Comparison of ENCODE assay signal across 11 cellular contexts in genomic region chr18:5297582-5297981, GRCh38. TPM values are rescaled to one million over a fixed set of nuclear protein-coding genes. Genes with fewer than 3 reads are reported as not detected.
DNase-seq lines count a peak whose midpoint lies in the region; ATAC-seq and TF ChIP-seq lines count a peak whose summit lies in the region.
"Had no signal": no experiment of that assay in that cellular context is flagged by ENCODE, and none has a peak within 500 bp of the region (broad histone marks: within the 10 kb centered on the region; RNA-seq: fewer than 3 reads in every experiment).

No MANE protein-coding gene starts in this region.

- H3K4me1 ChIP-seq in iPS-15b (ENCODE audit: control insufficient read depth, insufficient read depth, low read length) (peaks cover 11% of the 10 kb centered on the region), stomach (peaks cover 0 to 26% (median 19%) of the 10 kb centered on the region in 4 donors)

- TF ChIP-seq POLR2A in stomach (IDR thresholded peaks at IDR 0.05), result no peak

- no peak for TF ChIP-seq EP300 in stomach (IDR thresholded peaks at IDR 0.05)

- intact Hi-C loops in stomach (cut with DNase I; ENCODE audit: low total_unique reads), result no loop called here

- peaks cover 13% of the 10 kb centered on the region for H3K27me3 ChIP-seq in iPS-15b (ENCODE audit: control insufficient read depth, insufficient read depth, low read length)
- H3K27me3 ChIP-seq in stomach, result peaks cover 0 to under 1% (median 0%) of the 10 kb centered on the region in 3 donors
- H3K27me3 ChIP-seq in MG63, result peaks cover 21% of the 10 kb centered on the region
- H3K27me3 ChIP-seq: brain microvascular endothelial cell had no signal

- H3K36me3 Mint-ChIP-seq in T-helper 2 cell treated with Interferon-gamma antibody and Interleukin-4, amounts not matched to agents 5 μg/mL and 100 μg/mL, for 36 hours (ENCODE audit: low read depth), result peaks cover 6% of the 10 kb centered on the region
- H3K36me3 Mint-ChIP-seq in T-helper 17 cell (ENCODE audit: low read depth), result no peaks in the 10 kb centered on the region

- H3K9me3 ChIP-seq in T-helper 17 cell (ENCODE audit: control insufficient read depth, low read length, poor library complexity, severe bottlenecking), result no peaks in the 10 kb centered on the region
- no peaks in the 10 kb centered on the region for H3K9me3 ChIP-seq in iPS-15b (ENCODE audit: control insufficient read depth, insufficient read depth, low read length)
- H3K9me3 ChIP-seq in stomach, result no peaks in the 10 kb centered on the region
- H3K9me3 ChIP-seq in MG63, result no peaks in the 10 kb centered on the region

- no peak overlapping the region for H3K9ac ChIP-seq in iPS-15b (ENCODE audit: low read depth, low read length)

- DNase-seq in T-helper 2 cell treated with Interferon-gamma antibody and Interleukin-4, amounts not matched to agents 5 μg/mL and 100 μg/mL, for 36 hours (ENCODE audit: low spot score), result no peak
- DNase-seq in T-helper 2 cell (no peak), T-helper 17 cell (no peak), stomach (no peak), MG63 (no peak), NCI-H146 treated with DMSO at 0.1 percent for 48 hours (lab: John Stamatoyannopoulos, UW; ENCODE audit: unreplicated experiment) (no peak)
- DNase-seq in stimulated activated CD4-positive, alpha-beta T cell treated with anti-CD3 and anti-CD28 coated beads, Interleukin-1b, Interleukin-23, amount 100 ng/mL, for 48 hours, result no peak
- DNase-seq: activated CD8-positive, alpha-beta memory T cell treated with anti-CD3 and anti-CD28 coated beads, Interleukin-2, amount 50 U/mL, for 4 hours; brain microvascular endothelial cell had no signal

- H3K4me3 ChIP-seq in iPS-15b (ENCODE audit: low read depth, low read length), result peak overlapping the region; percentile 77
- H3K4me3 ChIP-seq in stomach, result peak overlapping the region in 1 of 4 donors; percentile 95
- H3K4me3 ChIP-seq in MG63, result no peak overlapping the region; the same call in 1 of the 2 replicates

- H3K9me3 Mint-ChIP-seq in T-helper 2 cell treated with Interferon-gamma antibody and Interleukin-4, amounts not matched to agents 5 μg/mL and 100 μg/mL, for 36 hours, result no peaks in the 10 kb centered on the region
- H3K9me3 Mint-ChIP-seq: stimulated activated effector memory CD8-positive, alpha-beta T cell treated with anti-CD3 and anti-CD28 coated beads, Interleukin-12 subunit alpha, Interleukin-12 subunit beta, amount 100 ng/mL, for 72 hours had no signal

- 91 to 98% (median 95%) methylated on average over 12 of the region's 12 CpGs for WGBS in stomach, 5 donors

- no peak for TF ChIP-seq CTCF in stomach (IDR thresholded peaks at IDR 0.05)

- H3K4me1 Mint-ChIP-seq in T-helper 2 cell treated with Interferon-gamma antibody and Interleukin-4, amounts not matched to agents 5 μg/mL and 100 μg/mL, for 36 hours (ENCODE audit: low read depth), result peaks cover 14% of the 10 kb centered on the region
- peaks cover 18% of the 10 kb centered on the region for H3K4me1 Mint-ChIP-seq in T-helper 17 cell

- H3K27me3 Mint-ChIP-seq in T-helper 2 cell treated with Interferon-gamma antibody and Interleukin-4, amounts not matched to agents 5 μg/mL and 100 μg/mL, for 36 hours (ENCODE audit: low read depth), result peaks cover 30% of the 10 kb centered on the region
- H3K27me3 Mint-ChIP-seq in T-helper 17 cell, result peaks cover 13% of the 10 kb centered on the region

- no peak overlapping the region for H3K4me3 Mint-ChIP-seq in T-helper 2 cell treated with Interferon-gamma antibody and Interleukin-4, amounts not matched to agents 5 μg/mL and 100 μg/mL, for 36 hours
- peak overlapping the region; percentile 39 for H3K4me3 Mint-ChIP-seq in T-helper 17 cell

- ATAC-seq in T-helper 17 cell, result no peak
- ATAC-seq: stimulated activated effector memory CD8-positive, alpha-beta T cell treated with anti-CD3 and anti-CD28 coated beads, Interleukin-12 subunit alpha, Interleukin-12 subunit beta, amount 100 ng/mL, for 72 hours had no signal

- peak overlapping the region in 3 of 5 donors; percentile 98 to 100 (median 98) for H3K27ac ChIP-seq in stomach

- H3K36me3 ChIP-seq in iPS-15b (ENCODE audit: control insufficient read depth, insufficient read depth, low read length) (no peaks in the 10 kb centered on the region), stomach (peaks cover 0 to 2% (median 0%) of the 10 kb centered on the region in 4 donors), MG63 (peaks cover 2% of the 10 kb centered on the region; the same call in 1 of the 2 replicates)
- H3K36me3 ChIP-seq: brain microvascular endothelial cell had no signal

- H3K27ac Mint-ChIP-seq in T-helper 2 cell treated with Interferon-gamma antibody and Interleukin-4, amounts not matched to agents 5 μg/mL and 100 μg/mL, for 36 hours, result peak overlapping the region; percentile 18
- peak overlapping the region; percentile 97 for H3K27ac Mint-ChIP-seq in T-helper 17 cell

RNA-seq across cellular contexts. Expression of gene ZBTB14, which starts 2.1 kb away (rescaled TPM):
- total RNA-seq in T-helper 17 cell (10 to 100 TPM; 18.5 to 22.5 TPM), stomach (10 to 100 TPM in 1 of 5 donors, 1 to 10 TPM in 4; 3.8 to 14.9 (median 6.4) TPM)
- polyA plus RNA-seq in stomach, result 1 to 10 TPM; 5.1 to 6.9 (median 5.2) TPM
- 6.1 and 9.5 TPM in 2 replicates for total RNA-seq in MG63 (2014; rRNA removed; shearing (Covaris generic); ENCODE audit: low replicate concordance)
